In the genomic region with DNA sequence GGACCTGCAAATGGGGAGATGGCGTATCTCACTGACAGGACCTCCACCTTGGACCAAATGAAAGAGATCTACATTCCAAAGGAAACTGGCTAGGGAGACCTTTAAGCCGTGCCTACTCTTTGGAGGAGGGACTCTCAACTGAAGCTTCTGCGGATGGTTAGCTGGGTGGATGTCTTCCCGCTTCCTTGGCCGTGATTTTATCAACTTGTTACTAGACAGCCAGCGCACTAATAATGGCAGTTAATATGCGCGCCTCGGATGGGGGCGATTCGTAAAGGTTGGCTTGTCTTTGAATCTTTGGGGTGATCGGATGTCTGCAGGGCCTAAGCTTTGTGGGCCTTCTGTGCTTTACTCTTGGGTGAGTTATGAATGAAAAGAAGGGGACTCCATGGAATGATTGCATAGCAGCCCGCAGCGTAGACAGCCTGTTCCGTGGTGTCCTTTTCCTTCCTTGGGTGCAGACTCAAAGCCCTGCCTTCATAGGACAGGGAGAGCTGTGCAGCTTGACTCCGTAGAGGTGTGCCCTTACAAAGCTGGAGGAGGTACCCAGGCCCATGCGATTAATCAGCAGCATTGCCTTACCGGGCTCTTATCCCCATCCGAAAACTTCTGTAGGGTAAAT, we compare ENCODE assay signal across 8 cellular contexts. TPM values are rescaled to one million over a fixed set of nuclear protein-coding genes. Genes with fewer than 3 reads are reported as not detected.
DNase-seq lines count a peak whose midpoint lies in the region; FAIRE-seq and TF ChIP-seq lines count a peak whose summit lies in the region.

No MANE protein-coding gene starts in this region.

- no peak overlapping the region for H3K27ac Mint-ChIP-seq in T-helper 1 cell treated with Interleukin-12 subunit alpha and Interleukin-12 subunit beta and Interleukin-4 antibody, amounts not matched to agents 30 μg/mL and 1 μg/mL, for 36 hours
- no peak overlapping the region for H3K27ac Mint-ChIP-seq in activated naive CD8-positive, alpha-beta T cell

- no peaks in the 10 kb centered on the region for H3K27me3 ChIP-seq in subcutaneous abdominal adipose tissue (ENCODE audit: control insufficient read depth in 5 of 5, insufficient read depth in 4 of 5, low read length in 5 of 5)

- no peak for FAIRE-seq in kidney (lab: Jason Lieb, UNC)

- H3K4me1 Mint-ChIP-seq in T-helper 1 cell treated with Interleukin-12 subunit alpha and Interleukin-12 subunit beta and Interleukin-4 antibody, amounts not matched to agents 30 μg/mL and 1 μg/mL, for 36 hours (ENCODE audit: low read depth), result peaks cover 15% of the 10 kb centered on the region
- H3K4me1 Mint-ChIP-seq in activated naive CD8-positive, alpha-beta T cell (ENCODE audit: low read depth), result peaks cover 26% of the 10 kb centered on the region

- intact Hi-C loops in kidney (cut with DNase I), result no loop called here

- peaks cover 74% of the 10 kb centered on the region for H3K27me3 Mint-ChIP-seq in T-helper 1 cell treated with Interleukin-12 subunit alpha and Interleukin-12 subunit beta and Interleukin-4 antibody, amounts not matched to agents 30 μg/mL and 1 μg/mL, for 36 hours (ENCODE audit: low read depth)
- peaks cover 16% of the 10 kb centered on the region for H3K27me3 Mint-ChIP-seq in activated naive CD8-positive, alpha-beta T cell

- no peaks in the 10 kb centered on the region for H3K9me3 ChIP-seq in kidney (ENCODE audit: control insufficient read depth in 1 of 2, low read length in 2 of 2)
- no peaks in the 10 kb centered on the region for H3K9me3 ChIP-seq in subcutaneous abdominal adipose tissue (ENCODE audit: control insufficient read depth in 5 of 5, low read length in 5 of 5)

- H3K4me3 Mint-ChIP-seq in T-helper 1 cell treated with Interleukin-12 subunit alpha and Interleukin-12 subunit beta and Interleukin-4 antibody, amounts not matched to agents 30 μg/mL and 1 μg/mL, for 36 hours, result peak overlapping the region; percentile 52
- H3K4me3 Mint-ChIP-seq in activated naive CD8-positive, alpha-beta T cell, result peak overlapping the region; percentile 82

- H3K4me1 ChIP-seq in kidney (ENCODE audit: control insufficient read depth in 1 of 2, insufficient read depth in 1 of 2, low read depth in 1 of 2, low read length in 2 of 2), result peaks cover 9 to 12% of the 10 kb centered on the region in 2 donors
- peaks cover 6 to 43% (median 23%) of the 10 kb centered on the region in 5 donors for H3K4me1 ChIP-seq in subcutaneous abdominal adipose tissue (ENCODE audit: control insufficient read depth in 5 of 5, insufficient read depth in 5 of 5, low read length in 5 of 5)

- H3K36me3 ChIP-seq in kidney (ENCODE audit: control insufficient read depth in 1 of 2, insufficient read depth in 2 of 2, low read length in 2 of 2), result no peaks in the 10 kb centered on the region
- H3K36me3 ChIP-seq in subcutaneous abdominal adipose tissue (ENCODE audit: control insufficient read depth in 5 of 5, insufficient read depth in 5 of 5, low read length in 5 of 5), result no peaks in the 10 kb centered on the region

- peaks cover 5% of the 10 kb centered on the region for H3K36me3 Mint-ChIP-seq in T-helper 1 cell treated with Interleukin-12 subunit alpha and Interleukin-12 subunit beta and Interleukin-4 antibody, amounts not matched to agents 30 μg/mL and 1 μg/mL, for 36 hours (ENCODE audit: low read depth)
- peaks cover 5% of the 10 kb centered on the region for H3K36me3 Mint-ChIP-seq in activated naive CD8-positive, alpha-beta T cell

- H3K9me3 Mint-ChIP-seq in T-helper 1 cell treated with Interleukin-12 subunit alpha and Interleukin-12 subunit beta and Interleukin-4 antibody, amounts not matched to agents 30 μg/mL and 1 μg/mL, for 36 hours, result no peaks in the 10 kb centered on the region
- no peaks in the 10 kb centered on the region for H3K9me3 Mint-ChIP-seq in activated naive CD8-positive, alpha-beta T cell (ENCODE audit: low read depth)

- H3K9ac ChIP-seq in kidney (ENCODE audit: low read length in 2 of 2), result peak overlapping the region in 1 of 2 donors; percentile 88
- peak overlapping the region in 4 of 5 donors; percentile 26 to 75 (median 57) for H3K9ac ChIP-seq in subcutaneous abdominal adipose tissue (ENCODE audit: low read length in 5 of 5)

- DNase-seq in T-helper 1 cell (no peak), kidney (no peak), midbrain (lab: John Stamatoyannopoulos, UW) (no peak), GM19240 (ENCODE audit: insufficient read length, low spot score) (no peak), AG08396 (ENCODE audit: low spot score) (no peak)

- H3K4me3 ChIP-seq in kidney (ENCODE audit: low read length in 2 of 2) (peak overlapping the region; percentile 85 to 87), subcutaneous abdominal adipose tissue (ENCODE audit: low read depth in 1 of 5, low read length in 5 of 5) (peak overlapping the region; percentile 46 to 82 (median 61))

- peak overlapping the region; percentile 63 to 70 for H3K27ac ChIP-seq in kidney (ENCODE audit: low read depth in 2 of 2, low read length in 2 of 2)
- no peak overlapping the region for H3K27ac ChIP-seq in subcutaneous abdominal adipose tissue (ENCODE audit: low read depth, low read length)

- TF ChIP-seq CTCF in kidney (IDR thresholded peaks at IDR 0.05; ENCODE audit: borderline replicate concordance, extremely low read depth, insufficient read depth), result no peak

RNA-seq across cellular contexts. Expression of a gene that starts 1.5 kb away (rescaled TPM):
- 24.4 TPM for total RNA-seq in kidney
- polyA plus RNA-seq in kidney (ENCODE audit: insufficient read depth, low read depth, low replicate concordance), result 6.8 TPM
